ENCODE assay signal across 11 cellular contexts in the genomic region with DNA sequence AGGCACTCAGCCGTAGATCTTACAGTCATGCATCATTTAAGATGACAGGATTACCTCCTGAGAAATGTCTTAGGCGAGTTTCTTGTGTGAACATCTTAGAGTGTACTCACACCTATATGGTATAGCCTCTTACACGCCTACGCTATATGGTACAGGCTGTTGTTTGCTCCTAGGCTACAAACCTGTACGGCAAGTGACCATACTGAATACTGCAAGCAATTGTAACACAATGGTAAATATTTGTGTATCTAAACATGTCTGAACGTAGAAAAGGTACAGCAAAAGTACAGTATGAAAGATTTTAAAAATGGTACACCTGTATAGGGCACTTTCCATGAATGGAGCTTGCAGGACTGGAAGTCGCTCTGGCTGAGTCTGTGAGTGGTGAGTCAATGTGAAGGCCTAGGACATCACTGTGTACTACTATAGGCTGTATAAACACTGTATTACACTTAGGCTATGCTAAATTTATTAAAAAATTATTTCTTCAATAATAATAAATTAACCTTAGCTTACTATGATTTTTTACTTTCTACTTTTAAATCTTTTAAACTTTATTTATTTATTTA. TPM values are rescaled to one million over a fixed set of nuclear protein-coding genes. Genes with fewer than 3 reads are reported as not detected.
DNase-seq lines count a peak whose midpoint lies in the region; ATAC-seq, FAIRE-seq and TF ChIP-seq lines count a peak whose summit lies in the region.
"Had no signal": no experiment of that assay in that cellular context is flagged by ENCODE, and none has a peak within 500 bp of the region (broad histone marks: within the 10 kb centered on the region; RNA-seq: fewer than 3 reads in every experiment).

No MANE protein-coding gene starts in this region.

- H3K9me3 Mint-ChIP-seq in CD8-positive, alpha-beta memory T cell, result peaks cover 0 to 6% (median 0%) of the 10 kb centered on the region in 5 donors
- H3K9me3 Mint-ChIP-seq in effector memory CD8-positive, alpha-beta T cell, result no peaks in the 10 kb centered on the region
- H3K9me3 Mint-ChIP-seq in osteocyte (ENCODE audit: unreplicated experiment), result peaks cover 7% of the 10 kb centered on the region

- H3K4me1 Mint-ChIP-seq in CD8-positive, alpha-beta memory T cell, result peaks cover 6 to 12% (median 11%) of the 10 kb centered on the region in 3 donors
- peaks cover 3 to 8% of the 10 kb centered on the region in 2 donors for H3K4me1 Mint-ChIP-seq in effector memory CD8-positive, alpha-beta T cell (ENCODE audit: low read depth in 2 of 2)
- H3K4me1 Mint-ChIP-seq in osteocyte (ENCODE audit: unreplicated experiment), result peaks cover 3% of the 10 kb centered on the region

- H3K27me3 ChIP-seq in CD8-positive, alpha-beta memory T cell (ENCODE audit: insufficient read depth, low read length, poor library complexity, severe bottlenecking), result peaks cover 30% of the 10 kb centered on the region
- H3K27me3 ChIP-seq: right atrium auricular region had no signal

- no peak for ATAC-seq in effector memory CD8-positive, alpha-beta T cell (replicated peaks)
- no peak for ATAC-seq in HG02885 (IDR thresholded peaks at IDR 0.05; ENCODE audit: poor library complexity, unreplicated experiment)
- no peak for ATAC-seq in Right ventricle myocardium superior (ENCODE audit: poor library complexity)

- no peak for FAIRE-seq in kidney (lab: Jason Lieb, UNC)

- peaks cover 68 to 87% of the 10 kb centered on the region in 2 donors for H3K27me3 Mint-ChIP-seq in CD8-positive, alpha-beta memory T cell
- peaks cover 89 to 96% of the 10 kb centered on the region in 2 donors for H3K27me3 Mint-ChIP-seq in effector memory CD8-positive, alpha-beta T cell
- H3K27me3 Mint-ChIP-seq in osteocyte (ENCODE audit: unreplicated experiment), result peaks cover 83% of the 10 kb centered on the region

- intact Hi-C loops in kidney (cut with DNase I) (no loop called here), Right ventricle myocardium superior (cut with DNase I) (no loop called here)

- POLR2A ChIA-PET in CD8-positive, alpha-beta memory T cell (lab: Charles Lee), result no interaction called here

- no peaks in the 10 kb centered on the region for H3K36me3 ChIP-seq in CD8-positive, alpha-beta memory T cell (ENCODE audit: insufficient read depth, low read length)
- H3K36me3 ChIP-seq in kidney (ENCODE audit: control insufficient read depth in 1 of 2, insufficient read depth in 2 of 2, low read length in 2 of 2), result no peaks in the 10 kb centered on the region
- H3K36me3 ChIP-seq: right atrium auricular region had no signal

- H3K4me1 ChIP-seq in CD8-positive, alpha-beta memory T cell (ENCODE audit: insufficient read depth, low read length), result no peaks in the 10 kb centered on the region
- no peaks in the 10 kb centered on the region for H3K4me1 ChIP-seq in kidney (ENCODE audit: control insufficient read depth in 1 of 2, insufficient read depth in 1 of 2, low read depth in 1 of 2, low read length in 2 of 2)

- no peaks in the 10 kb centered on the region for H3K9me3 ChIP-seq in CD8-positive, alpha-beta memory T cell (ENCODE audit: low read length)
- no peaks in the 10 kb centered on the region for H3K9me3 ChIP-seq in kidney (ENCODE audit: control insufficient read depth in 1 of 2, low read length in 2 of 2)
- H3K9me3 ChIP-seq: right atrium auricular region had no signal

- H3K4me3 ChIP-seq in CD8-positive, alpha-beta memory T cell (ENCODE audit: low read length), result no peak overlapping the region
- H3K4me3 ChIP-seq in kidney (ENCODE audit: low read length in 2 of 2), result peak overlapping the region in 1 of 2 donors; percentile 72

- no peak overlapping the region for H3K9ac ChIP-seq in kidney (ENCODE audit: low read length in 2 of 2)

- H3K36me3 Mint-ChIP-seq in CD8-positive, alpha-beta memory T cell, result no peaks in the 10 kb centered on the region
- peaks cover 3% of the 10 kb centered on the region for H3K36me3 Mint-ChIP-seq in effector memory CD8-positive, alpha-beta T cell (ENCODE audit: insufficient read depth)
- no peaks in the 10 kb centered on the region for H3K36me3 Mint-ChIP-seq in osteocyte (ENCODE audit: unreplicated experiment)

- CTCF ChIA-PET in CD8-positive, alpha-beta memory T cell (lab: Charles Lee), result no interaction called here

- no peak overlapping the region for H3K27ac ChIP-seq in CD8-positive, alpha-beta memory T cell (ENCODE audit: low read depth, low read length)
- no peak overlapping the region for H3K27ac ChIP-seq in kidney (ENCODE audit: low read depth in 2 of 2, low read length in 2 of 2)

- TF ChIP-seq CTCF in osteocyte (IDR thresholded peaks at IDR 0.05), result no peak
- TF ChIP-seq CTCF in kidney (IDR thresholded peaks at IDR 0.05; ENCODE audit: borderline replicate concordance, extremely low read depth, insufficient read depth), result no peak

- no peak for DNase-seq in CD8-positive, alpha-beta memory T cell
- DNase-seq in NCI-H146 (lab: John Stamatoyannopoulos, UW) (peak; percentile 43), osteocyte (ENCODE audit: extremely low spot score, unreplicated experiment) (no peak), kidney (no peak), UCSD-AML1 (lab: John Stamatoyannopoulos, UW; ENCODE audit: unreplicated experiment) (no peak), Right ventricle myocardium superior (no peak)
- DNase-seq in effector memory CD8-positive, alpha-beta T cell, result no peak
- DNase-seq: EL had no signal

- peak overlapping the region; percentile 65 to 84 (median 77) for H3K4me3 Mint-ChIP-seq in CD8-positive, alpha-beta memory T cell
- peak overlapping the region; percentile 56 to 68 for H3K4me3 Mint-ChIP-seq in effector memory CD8-positive, alpha-beta T cell
- H3K4me3 Mint-ChIP-seq in osteocyte (ENCODE audit: unreplicated experiment), result peak overlapping the region; percentile 68

- peak overlapping the region in 1 of 8 donors; percentile 37 for H3K27ac Mint-ChIP-seq in CD8-positive, alpha-beta memory T cell
- H3K27ac Mint-ChIP-seq in effector memory CD8-positive, alpha-beta T cell, result no peak overlapping the region
- H3K27ac Mint-ChIP-seq in osteocyte (ENCODE audit: unreplicated experiment), result no peak overlapping the region

RNA-seq across cellular contexts. Expression of gene IL20RA, which starts 0.5 kb away (rescaled TPM):
- not detected for total RNA-seq in CD8-positive, alpha-beta memory T cell
- not detected for polyA plus RNA-seq in CD8-positive, alpha-beta memory T cell
- total RNA-seq in osteocyte (not detected in 2 replicates), kidney (0.16 TPM), Right ventricle myocardium superior (9.1 TPM)
- polyA plus RNA-seq in kidney (ENCODE audit: insufficient read depth, low read depth, low replicate concordance), result 0.34 TPM
- total RNA-seq: HT1080 had no signal
